1 cellular context compared by ENCODE assay signal in genomic region chr12:52057958-52058576, GRCh38.
TF ChIP-seq lines count a peak whose summit lies in the region.

No MANE protein-coding gene starts in this region.

TF ChIP-seq in HepG2, 621 proteins besides CTCF, POLR2A, EP300 and RAD21:
- TF ChIP-seq ZNF800 (CRISPR knock-in tag; IDR thresholded peaks at IDR 0.05): no peak
- no peak for TF ChIP-seq SNRNP70 (IDR thresholded peaks at IDR 0.05; ENCODE audit: low read depth, low read length)
- TF ChIP-seq SNAPC5 (CRISPR knock-in tag; IDR thresholded peaks at IDR 0.05; ENCODE audit: borderline replicate concordance): no peak
- no peak for TF ChIP-seq IKZF1 (IDR thresholded peaks at IDR 0.05)
- TF ChIP-seq SKIL (CRISPR knock-in tag; IDR thresholded peaks at IDR 0.05; ENCODE audit: borderline replicate concordance): no peak
- no peak for TF ChIP-seq NCOA2 (CRISPR knock-in tag; IDR thresholded peaks at IDR 0.05)
- no peak for TF ChIP-seq HDAC1 (CRISPR knock-in tag; IDR thresholded peaks at IDR 0.05)
- TF ChIP-seq HNRNPH1 (optimal IDR thresholded peaks at IDR 0.05; ENCODE audit: low read depth, low read length): no peak
- TF ChIP-seq SP4 (CRISPR knock-in tag; IDR thresholded peaks at IDR 0.05): no peak
- no peak for TF ChIP-seq POGK (CRISPR knock-in tag; conservative IDR thresholded peaks at IDR 0.05)
- TF ChIP-seq ARID3A (IDR thresholded peaks at IDR 0.05; ENCODE audit: low read depth, low read length): no peak
- no peak for TF ChIP-seq MXD3 (CRISPR knock-in tag; IDR thresholded peaks at IDR 0.05)
- no peak for TF ChIP-seq PBX2 (CRISPR knock-in tag; IDR thresholded peaks at IDR 0.05)
- TF ChIP-seq NAIF1 (CRISPR knock-in tag; IDR thresholded peaks at IDR 0.05; ENCODE audit: borderline replicate concordance): no peak
- no peak for TF ChIP-seq ZNF280B (CRISPR knock-in tag; IDR thresholded peaks at IDR 0.05; ENCODE audit: borderline replicate concordance)
- TF ChIP-seq ERF (CRISPR knock-in tag; IDR thresholded peaks at IDR 0.05): no peak
- TF ChIP-seq E2F1 (CRISPR knock-in tag; IDR thresholded peaks at IDR 0.05): no peak
